1 cellular context compared by ENCODE assay signal in the genomic region with DNA sequence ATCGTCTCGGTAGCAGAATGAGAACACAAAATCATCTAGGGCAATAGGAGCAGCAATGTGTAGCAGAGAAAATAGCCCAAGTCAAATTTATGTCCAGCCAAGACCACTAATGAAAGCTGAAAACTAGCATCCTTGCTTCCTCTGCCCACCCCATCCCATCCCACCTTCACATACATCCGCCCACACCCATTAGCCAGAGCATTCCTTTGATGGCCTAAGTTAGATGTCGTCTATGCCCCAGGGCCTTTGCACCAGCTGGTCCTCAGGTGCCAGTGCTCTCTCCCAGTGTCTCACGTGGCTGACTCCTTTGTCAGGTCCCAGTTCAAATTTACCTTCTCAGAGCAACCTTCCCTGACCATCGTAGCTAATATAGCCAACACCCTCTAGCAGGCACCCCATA.
TF ChIP-seq lines count a peak whose summit lies in the region.

No MANE protein-coding gene starts in this region.

TF ChIP-seq in HEK293, 187 proteins besides CTCF, POLR2A, EP300 and RAD21 (continued from another document):
- TF ChIP-seq ZNF155 (tag by site-specific recombination; IDR thresholded peaks at IDR 0.05), result no peak
- TF ChIP-seq, protein P1, sequence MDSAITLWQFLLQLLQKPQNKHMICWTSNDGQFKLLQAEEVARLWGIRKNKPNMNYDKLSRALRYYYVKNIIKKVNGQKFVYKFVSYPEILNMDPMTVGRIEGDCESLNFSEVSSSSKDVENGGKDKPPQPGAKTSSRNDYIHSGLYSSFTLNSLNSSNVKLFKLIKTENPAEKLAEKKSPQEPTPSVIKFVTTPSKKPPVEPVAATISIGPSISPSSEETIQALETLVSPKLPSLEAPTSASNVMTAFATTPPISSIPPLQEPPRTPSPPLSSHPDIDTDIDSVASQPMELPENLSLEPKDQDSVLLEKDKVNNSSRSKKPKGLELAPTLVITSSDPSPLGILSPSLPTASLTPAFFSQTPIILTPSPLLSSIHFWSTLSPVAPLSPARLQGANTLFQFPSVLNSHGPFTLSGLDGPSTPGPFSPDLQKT (IDR thresholded peaks at IDR 0.05; ENCODE audit: borderline replicate concordance, low read depth, low read length), result no peak
